8 cellular contexts compared by ENCODE assay signal in genomic region chr13:30463820-30464495, GRCh38. TPM values are rescaled to one million over a fixed set of nuclear protein-coding genes. Genes with fewer than 3 reads are reported as not detected.
DNase-seq lines count a peak whose midpoint lies in the region; ATAC-seq and TF ChIP-seq lines count a peak whose summit lies in the region.

No MANE protein-coding gene starts in this region.

- peaks cover 24% of the 10 kb centered on the region for H4K20me1 ChIP-seq in DND-41 (ENCODE audit: insufficient read depth, low read length)

- peak overlapping the region; percentile 82 for H3K27ac ChIP-seq in DND-41 (ENCODE audit: low read length)
- peak overlapping the region; percentile 94 for H3K27ac ChIP-seq in cingulate gyrus (ENCODE audit: low read depth, low read length)
- H3K27ac ChIP-seq in right lobe of liver: peak overlapping the region; percentile 99

- DNase-seq in DND-41: peak; percentile 64
- peak; percentile 2 to 18 for DNase-seq in Kasumi-1 (lab: John Stamatoyannopoulos, UW)
- peak; percentile 69 to 73 for DNase-seq in activated CD4-positive, alpha-beta T cell treated with anti-CD3 and anti-CD28 coated beads for 4 hours
- DNase-seq in right lobe of liver: peak; percentile 72 to 77 (median 74)
- peak; percentile 74 for DNase-seq in stimulated activated CD4-positive, alpha-beta T cell treated with anti-CD3 and anti-CD28 coated beads, Interleukin-4, amount 100 ng/mL, for 1 hour

- H3K9ac ChIP-seq in DND-41 (ENCODE audit: low read depth, low read length): peak overlapping the region; percentile 83

- H3K36me3 ChIP-seq in DND-41 (ENCODE audit: insufficient read depth, low read length): peaks cover 45% of the 10 kb centered on the region
- peaks cover 0 to 19% (median 11%) of the 10 kb centered on the region in 4 donors for H3K36me3 ChIP-seq in right lobe of liver

- peak overlapping the region; percentile 63 for H3K4me2 ChIP-seq in DND-41 (ENCODE audit: insufficient read depth, low read length)

- no peak for TF ChIP-seq CTCF in DND-41 (IDR thresholded peaks at IDR 0.05; ENCODE audit: borderline replicate concordance, extremely low read depth, low read length, poor library complexity, severe bottlenecking)
- no peak for TF ChIP-seq CTCF in right lobe of liver (IDR thresholded peaks at IDR 0.05)

- H3K4me1 ChIP-seq in DND-41 (ENCODE audit: insufficient read depth, low read length) (peaks cover 42% of the 10 kb centered on the region), right lobe of liver (peaks cover 0 to 30% (median 9%) of the 10 kb centered on the region in 4 donors)

- intact Hi-C loops in right lobe of liver (cut with DNase I): no loop called here

- no peak for TF ChIP-seq POLR2A in right lobe of liver (IDR thresholded peaks at IDR 0.05)

- peak overlapping the region; percentile 59 to 69; a peak in 3 of 4 replicates for H3K4me3 ChIP-seq in DND-41 (ENCODE audit: low read depth in 1 of 2, low read length in 2 of 2)
- peak overlapping the region; percentile 52 to 66 (median 57) for H3K4me3 ChIP-seq in right lobe of liver

- peaks cover 56% of the 10 kb centered on the region for H3K79me2 ChIP-seq in DND-41 (ENCODE audit: insufficient read depth, low read length)

- no peak for ATAC-seq in DND-41 (ENCODE audit: insufficient read depth, low read depth)
- peak; percentile 35 for ATAC-seq in GM21526 (IDR thresholded peaks at IDR 0.05; ENCODE audit: low FRiP score, unreplicated experiment)
- peak; percentile 55 to 65 (median 56) for ATAC-seq in right lobe of liver
- no peak for ATAC-seq in GM18519 (IDR thresholded peaks at IDR 0.05; ENCODE audit: low FRiP score, unreplicated experiment)

- H2AFZ ChIP-seq in DND-41 (ENCODE audit: low read depth, low read length): no peak overlapping the region

- H3K27me3 ChIP-seq in DND-41 (ENCODE audit: insufficient read depth, low read length, poor library complexity): no peaks in the 10 kb centered on the region
- H3K27me3 ChIP-seq in right lobe of liver: no peaks in the 10 kb centered on the region

- H3K9me3 ChIP-seq in DND-41 (ENCODE audit: insufficient read depth, low read length, severe bottlenecking) (no peaks in the 10 kb centered on the region), right lobe of liver (no peaks in the 10 kb centered on the region)

- WGBS in right lobe of liver (ENCODE audit: insufficient coverage, low coverage, low lambda C conversion rate, missing lambda C conversion rate): 0% methylated on average over 24 of the region's 30 CpGs

RNA-seq across cellular contexts. Expression of gene HMGB1, which starts 1.8 kb away (rescaled TPM):
- 100 to 1,000 TPM in 3 of 6 experiments, 10 to 100 TPM in 3; 80.6 to 167 (median 107) TPM for total RNA-seq in right lobe of liver

RNA-seq across cellular contexts. Expression of gene UBE2L5, which starts 41.7 kb away (rescaled TPM):
- not detected for total RNA-seq in right lobe of liver

Comparison
In these comparisons a context has a peak if more than half of its experiments do, and no peak if none do; other contexts are left out.
1. ATAC-seq: peak in GM21526 (single experiment) and right lobe of liver (4 of 4); none in DND-41 (single experiment) and GM18519 (single experiment).
2. DNase-seq: peak in every context shown above with its lines; median percentile 74 in right lobe of liver; 74 in stimulated activated CD4-positive, alpha-beta T cell treated with anti-CD3 and anti-CD28 coated beads, Interleukin-4, amount 100 ng/mL, for 1 hour; 71 in activated CD4-positive, alpha-beta T cell treated with anti-CD3 and anti-CD28 coated beads for 4 hours; 64 in DND-41; 10 in Kasumi-1.
3. Peak in every context shown above with its lines, with median percentiles within 50 percentile points of each other: H3K27ac ChIP-seq.